Comparison of ENCODE assay signal across 8 cellular contexts in genomic region chr13:44063467-44063866, GRCh38.
"Had no signal": no experiment of that assay in that cellular context is flagged by ENCODE, and none has a peak within 500 bp of the region (broad histone marks: within the 10 kb centered on the region; RNA-seq: fewer than 3 reads in every experiment).

No MANE protein-coding gene starts in this region.

- DNase-seq: IMR-90, KBM-7, KG1 had no signal

- H3K27ac ChIP-seq: HL-60, KMS-11 had no signal

- H3K4me2 ChIP-seq: KMS-11 had no signal

- H3K36me3 Mint-ChIP-seq: IgD-negative memory B cell had no signal

- ATAC-seq: HepG2, K562 had no signal

- H3K27ac Mint-ChIP-seq: IgD-negative memory B cell had no signal

- H3K9ac ChIP-seq: KMS-11 had no signal

- H3K4me3 ChIP-seq: K562 had no signal

- H3K4me3 Mint-ChIP-seq: IgD-negative memory B cell had no signal
